19 cellular contexts compared by ENCODE assay signal in the genomic region with DNA sequence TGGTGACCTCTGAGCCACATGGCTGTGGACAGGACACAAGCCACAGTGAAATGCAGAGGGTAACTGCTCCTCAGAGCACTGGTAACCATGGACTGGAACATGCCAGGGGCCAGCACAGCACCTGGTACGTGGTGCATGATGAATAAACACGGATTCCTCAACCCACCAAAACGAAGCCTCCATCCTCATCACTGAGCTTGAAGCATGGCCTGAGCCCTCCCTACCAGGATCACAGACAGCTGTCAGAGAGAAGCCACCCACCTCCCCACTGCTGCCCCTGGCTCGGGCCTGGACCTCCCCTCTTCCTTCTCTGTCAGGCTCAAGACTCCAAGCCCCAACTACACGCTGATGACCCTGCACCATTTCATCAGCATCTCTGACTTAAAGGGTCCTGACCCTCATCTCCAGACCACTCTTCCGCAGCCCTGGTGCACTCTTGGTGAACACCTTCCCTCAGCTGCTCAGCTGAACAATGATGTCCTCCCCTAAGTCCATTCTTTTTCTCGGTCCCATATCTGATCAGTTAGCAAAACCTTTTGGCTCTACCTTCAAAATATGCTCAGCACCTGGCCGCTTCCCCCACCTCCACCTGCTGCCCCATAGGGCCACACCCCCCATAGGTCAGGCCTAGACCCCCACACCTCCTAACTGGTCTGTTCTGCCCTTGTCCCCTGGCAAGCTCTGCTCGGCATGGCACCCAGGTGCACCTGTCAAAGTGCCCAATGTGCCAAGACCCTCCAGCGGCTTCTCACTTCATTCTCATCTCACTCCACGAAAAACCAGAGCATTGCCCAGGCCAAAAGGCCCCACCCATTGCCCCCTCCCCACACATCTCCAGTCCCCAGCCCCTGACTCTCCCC.
A peak's percentile ranks its signal among the peaks of the same experiment; 100 is the strongest.
DNase-seq lines count a peak whose midpoint lies in the region; ATAC-seq and TF ChIP-seq lines count a peak whose summit lies in the region.
"Had no signal": no experiment of that assay in that cellular context is flagged by ENCODE, and none has a peak within 500 bp of the region (broad histone marks: within the 10 kb centered on the region; RNA-seq: fewer than 3 reads in every experiment).

No MANE protein-coding gene starts in this region.

- ATAC-seq in HG03520 (IDR thresholded peaks at IDR 0.05; ENCODE audit: unreplicated experiment): no peak
- ATAC-seq: activated CD8-positive, alpha-beta T cell treated with anti-CD3 and anti-CD28 coated beads for 36 hours; activated T-cell treated with anti-CD3 and anti-CD28 coated beads, Interleukin-2, amount 50 U/mL, for 4 hours had no signal

- H2AK5ac ChIP-seq in neuronal stem cell (ENCODE audit: low read depth, low read length): peak overlapping the region; percentile 63

- no peak overlapping the region for H3K27ac ChIP-seq in BLaER1 treated with 17β-estradiol and CSF1 and Interleukin-3, amounts not matched to agents 10 nM and 100 nM
- no peak overlapping the region for H3K27ac ChIP-seq in Peyer's patch
- H3K27ac ChIP-seq in neuronal stem cell (replicated peaks; ENCODE audit: low read length): no peak overlapping the region
- H3K27ac ChIP-seq: hepatocyte, SK-N-MC had no signal

- DNase-seq in AG20443 (ENCODE audit: low spot score) (peak; percentile 7), Peyer's patch (peak in 2 of 3 donors; percentile 16 to 26), neuronal stem cell (ENCODE audit: low spot score) (no peak), DMS53 (lab: John Stamatoyannopoulos, UW) (no peak), NCI-H1105 (lab: John Stamatoyannopoulos, UW) (no peak)
- DNase-seq: activated CD8-positive, alpha-beta T cell treated with anti-CD3 and anti-CD28 coated beads for 36 hours; activated T-cell treated with anti-CD3 and anti-CD28 coated beads, Interleukin-2, amount 50 U/mL, for 4 hours; amygdala; dermis blood vessel endothelial cell; EL; NCI-H2107; NCI-H510A; NK-92 treated with Interleukin-12 subunit alpha and Interleukin-12 subunit beta, amount 100 ng/mL, for 24 hours; stimulated activated CD4-positive, alpha-beta T cell treated with anti-CD3 and anti-CD28 coated beads, Interleukin-4, amount 100 ng/mL, for 1 hour; stimulated activated naive CD4-positive, alpha-beta T cell treated with Interleukin-2 at 50 U/mL for 16 hours had no signal

- no peaks in the 10 kb centered on the region for H3K79me1 ChIP-seq in neuronal stem cell (ENCODE audit: low read depth, low read length)

- H2AFZ ChIP-seq in neuronal stem cell (ENCODE audit: low read length): no peak overlapping the region
- H2AFZ ChIP-seq: hepatocyte had no signal

- WGBS in neuronal stem cell (ENCODE audit: extremely low coverage in 2 of 2, insufficient read length in 2 of 2, insufficient replicate concordance in 1 of 2), 2 donors: no CpG with 5 or more reads among the region's 11 CpGs

- H3K4me3 ChIP-seq in BLaER1 treated with 17β-estradiol and CSF1 and Interleukin-3, amounts not matched to agents 10 nM and 100 nM: no peak overlapping the region
- no peak overlapping the region for H3K4me3 ChIP-seq in Peyer's patch
- no peak overlapping the region for H3K4me3 ChIP-seq in neuronal stem cell (ENCODE audit: low read length in 2 of 2)
- H3K4me3 ChIP-seq: hepatocyte, SK-N-MC had no signal

- H3K9ac ChIP-seq in BLaER1 treated with 17β-estradiol and CSF1 and Interleukin-3, amounts not matched to agents 10 nM and 100 nM: no peak overlapping the region
- no peak overlapping the region for H3K9ac ChIP-seq in neuronal stem cell (ENCODE audit: low read depth, low read length, poor library complexity)

- peaks cover 0 to 30% (median 18%) of the 10 kb centered on the region in 10 experiments; a peak in 17 of 20 replicates for H3K4me1 ChIP-seq in BLaER1 treated with 17β-estradiol and CSF1 and Interleukin-3, amounts not matched to agents 10 nM and 100 nM
- H3K4me1 ChIP-seq in Peyer's patch: no peaks in the 10 kb centered on the region
- peaks cover 0 to 16% of the 10 kb centered on the region in 2 donors for H3K4me1 ChIP-seq in neuronal stem cell (ENCODE audit: control insufficient read depth in 2 of 2, insufficient read depth in 1 of 2, low read depth in 1 of 2, low read length in 2 of 2)

- peak overlapping the region; percentile 85 for H3K23ac ChIP-seq in neuronal stem cell (ENCODE audit: low read depth, low read length, poor library complexity)

- no peak overlapping the region for H3K14ac ChIP-seq in neuronal stem cell (ENCODE audit: low read length)

- no peak overlapping the region for H4K91ac ChIP-seq in neuronal stem cell (ENCODE audit: low read depth, low read length, poor library complexity)

- H2BK5ac ChIP-seq in neuronal stem cell (ENCODE audit: low read length): peak overlapping the region; percentile 53

- H3K4ac ChIP-seq in neuronal stem cell (ENCODE audit: low read length): no peak overlapping the region

- H3K36me3 ChIP-seq in BLaER1 treated with 17β-estradiol and CSF1 and Interleukin-3, amounts not matched to agents 10 nM and 100 nM: peaks cover 0 to 48% (median 0%) of the 10 kb centered on the region in 11 experiments; a peak in 4 of 22 replicates
- H3K36me3 ChIP-seq in Peyer's patch (no peaks in the 10 kb centered on the region), neuronal stem cell (replicated peaks in 1 of 2; ENCODE audit: control insufficient read depth in 2 of 2, insufficient read depth in 2 of 2, low read length in 2 of 2) (no peaks in the 10 kb centered on the region)

- H3K4me2 ChIP-seq in BLaER1 treated with 17β-estradiol and CSF1 and Interleukin-3, amounts not matched to agents 10 nM and 100 nM: peak overlapping the region in 8 of 11 experiments; percentile 17 to 51 (median 36); a peak in 10 of 22 replicates
- H3K4me2 ChIP-seq in neuronal stem cell (ENCODE audit: insufficient read depth, low read length, poor library complexity, severe bottlenecking): no peak overlapping the region
- H3K4me2 ChIP-seq: hepatocyte had no signal

- no peak for TF ChIP-seq POLR2A in Peyer's patch (IDR thresholded peaks at IDR 0.05)

- H3K27me3 ChIP-seq in BLaER1 treated with 17β-estradiol and CSF1 and Interleukin-3, amounts not matched to agents 10 nM and 100 nM: no peaks in the 10 kb centered on the region
- H3K27me3 ChIP-seq in Peyer's patch (no peaks in the 10 kb centered on the region), neuronal stem cell (ENCODE audit: control insufficient read depth in 3 of 3, insufficient read depth in 3 of 3, low read depth in 1 of 3, low read length in 3 of 3) (no peaks in the 10 kb centered on the region)
- H3K27me3 ChIP-seq: hepatocyte had no signal

- H2BK120ac ChIP-seq in neuronal stem cell (ENCODE audit: low read depth, low read length): peak overlapping the region; percentile 72

- TF ChIP-seq CTCF in Peyer's patch (IDR thresholded peaks at IDR 0.05): no peak

- no peaks in the 10 kb centered on the region for H3K9me3 ChIP-seq in BLaER1 treated with 17β-estradiol and CSF1 and Interleukin-3, amounts not matched to agents 10 nM and 100 nM (replicated peaks in 1 of 11)
- H3K9me3 ChIP-seq in Peyer's patch (no peaks in the 10 kb centered on the region), neuronal stem cell (replicated peaks in 1 of 2; ENCODE audit: control insufficient read depth in 2 of 2, insufficient read depth in 1 of 2, low read depth in 1 of 2, low read length in 2 of 2) (no peaks in the 10 kb centered on the region)

- no peak overlapping the region for H3K18ac ChIP-seq in neuronal stem cell (ENCODE audit: low read length)

- H2BK15ac ChIP-seq in neuronal stem cell (ENCODE audit: low read length): peak overlapping the region; percentile 71

- no peak overlapping the region for H2BK12ac ChIP-seq in neuronal stem cell (ENCODE audit: low read length)

- H4K8ac ChIP-seq in neuronal stem cell (ENCODE audit: low read depth, low read length): no peak overlapping the region

- H4K20me1 ChIP-seq in BLaER1 treated with 17β-estradiol and CSF1 and Interleukin-3, amounts not matched to agents 10 nM and 100 nM: peaks cover 0 to 8% (median 0%) of the 10 kb centered on the region in 11 experiments; a peak in 3 of 22 replicates

Comparison
In these comparisons a context has a peak if more than half of its experiments do, and no peak if none do; other contexts are left out.
1. DNase-seq: peak in AG20443 (single experiment) and Peyer's patch (2 of 3); none in neuronal stem cell (single experiment), DMS53 (single experiment) and NCI-H1105 (single experiment).